ENCODE assay signal across 26 cellular contexts in the genomic region with DNA sequence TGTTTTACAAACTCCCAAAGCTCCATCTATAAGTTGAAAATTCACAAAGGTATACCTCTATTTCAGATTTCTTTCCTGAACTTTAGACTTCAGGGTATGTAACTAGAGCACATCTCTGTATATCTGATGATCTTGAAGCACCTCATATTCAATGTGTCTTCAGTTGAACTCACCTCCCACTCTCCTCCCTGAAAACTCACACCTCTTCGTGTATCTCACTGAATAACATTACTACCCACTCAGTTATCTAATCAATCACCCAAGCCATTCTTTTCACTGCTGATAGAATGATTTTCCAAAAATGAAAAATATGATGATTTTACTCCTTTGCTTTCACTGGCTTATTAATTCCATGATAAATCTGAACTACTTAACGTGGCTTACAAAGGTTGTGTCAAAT. TPM values are rescaled to one million over a fixed set of nuclear protein-coding genes. Genes with fewer than 3 reads are reported as not detected.
DNase-seq lines count a peak whose midpoint lies in the region; FAIRE-seq and TF ChIP-seq lines count a peak whose summit lies in the region.
"Had no signal": no experiment of that assay in that cellular context is flagged by ENCODE, and none has a peak within 500 bp of the region (broad histone marks: within the 10 kb centered on the region; RNA-seq: fewer than 3 reads in every experiment).

No MANE protein-coding gene starts in this region.

- peak; percentile 24 for FAIRE-seq in GM12892 (lab: Jason Lieb, UNC)
- FAIRE-seq: A204.1, A549, D721Med had no signal

- TF ChIP-seq POLR2A in GM12892 (IDR thresholded peaks at IDR 0.05; ENCODE audit: low read depth, low read length), result no peak

- DNase-seq in GM12892 (ENCODE audit: insufficient read length) (no peak), putamen (ENCODE audit: low spot score) (peak; percentile 70), SHP77 (lab: John Stamatoyannopoulos, UW) (no peak)
- DNase-seq in activated CD4-positive, alpha-beta T cell treated with anti-CD3 and anti-CD28 coated beads for 1 hour, result no peak
- DNase-seq: 8988T; ACHN; AML-193; BE2C; C1 segment of cervical spinal cord; Caco-2; Calu3; CD4-positive, alpha-beta memory T cell; CD4-positive, alpha-beta T cell; CD4-positive, CD25-positive, alpha-beta regulatory T cell; CD8-positive, alpha-beta memory T cell; CD8-positive, alpha-beta T cell; COR-L47; DMS153; DMS53; DMS79; DMS79 treated with DMSO at 0.1 percent for 48 hours; DND-41; EL had no signal

RNA-seq across cellular contexts. Expression of a gene that starts 52.9 kb away (rescaled TPM):
- polyA plus RNA-seq in GM12892 (2012; ENCODE audit: missing spikeins), result 12.3 TPM
